16 cellular contexts compared by ENCODE assay signal in genomic region chr18:46061796-46062195, GRCh38. TPM values are rescaled to one million over a fixed set of nuclear protein-coding genes. Genes with fewer than 3 reads are reported as not detected.
DNase-seq lines count a peak whose midpoint lies in the region; ATAC-seq, FAIRE-seq and TF ChIP-seq lines count a peak whose summit lies in the region.
"Had no signal": no experiment of that assay in that cellular context is flagged by ENCODE, and none has a peak within 500 bp of the region (broad histone marks: within the 10 kb centered on the region; RNA-seq: fewer than 3 reads in every experiment).

No MANE protein-coding gene starts in this region.

- H3K36me3 ChIP-seq in MM.1S (replicated peaks; ENCODE audit: insufficient read depth, low read length) (no peaks in the 10 kb centered on the region), K562 (ENCODE audit: control insufficient read depth, insufficient read depth, low read length) (peaks cover 2% of the 10 kb centered on the region; the same call in 2 of the 3 replicates), spleen (peaks cover 0 to 31% (median 0%) of the 10 kb centered on the region in 6 donors), heart left ventricle (no peaks in the 10 kb centered on the region)
- H3K36me3 ChIP-seq: BLaER1 had no signal

- TF ChIP-seq RAD21 in K562 (CRISPR knock-in tag; conservative IDR thresholded peaks at IDR 0.05 in 1 of 2, IDR thresholded peaks at IDR 0.05 in 1 of 2): no peak

- peak overlapping the region; percentile 76; the same call in 1 of the 2 replicates for H3K27ac ChIP-seq in MM.1S (ENCODE audit: low read length)
- H3K27ac ChIP-seq in K562 (ENCODE audit: extremely low read depth, low read depth, low read length): peak overlapping the region; percentile 96
- H3K27ac ChIP-seq in spleen: peak overlapping the region; percentile 48 to 97 (median 78)
- H3K27ac ChIP-seq in heart left ventricle: no peak overlapping the region
- H3K27ac ChIP-seq: A549, BLaER1, GM23248 had no signal

- intact Hi-C loops in K562 (cut with micrococcal nuclease): no loop called here
- intact Hi-C loops in spleen (cut with DNase I; ENCODE audit: low total_unique reads): no loop called here
- intact Hi-C loops in heart left ventricle (cut with DNase I): loop anchor here in 2 of 10 donors (10.0 kb wide), 2 partner anchors 77 to 377 kb away; no protein-coding TSS in a partner anchor

- H3K4me3 ChIP-seq in MM.1S (ENCODE audit: low read length): no peak overlapping the region
- H3K4me3 ChIP-seq in K562: no peak overlapping the region
- H3K4me3 ChIP-seq in spleen: no peak overlapping the region
- no peak overlapping the region for H3K4me3 ChIP-seq in heart left ventricle
- H3K4me3 ChIP-seq: A549, BLaER1, GM23248 had no signal

- H3K27me3 ChIP-seq in MM.1S (replicated peaks; ENCODE audit: insufficient read depth, low read length) (no peaks in the 10 kb centered on the region), K562 (ENCODE audit: control insufficient read depth in 2 of 2, insufficient read depth in 2 of 2, low read length in 2 of 2) (no peaks in the 10 kb centered on the region), spleen (replicated peaks in 1 of 7) (no peaks in the 10 kb centered on the region), heart left ventricle (no peaks in the 10 kb centered on the region)
- H3K27me3 ChIP-seq: BLaER1 had no signal

- FAIRE-seq in GM18507 (lab: Jason Lieb, UNC): peak; percentile 56
- peak; percentile 66 for FAIRE-seq in K562 (lab: Jason Lieb, UNC)
- FAIRE-seq: A549, H54 had no signal

- H3K9me3 ChIP-seq in MM.1S (replicated peaks; ENCODE audit: insufficient read depth, low read length): no peaks in the 10 kb centered on the region
- H3K9me3 ChIP-seq in K562 (replicated peaks; ENCODE audit: control insufficient read depth, insufficient read depth, low read depth, low read length): no peaks in the 10 kb centered on the region
- no peaks in the 10 kb centered on the region for H3K9me3 ChIP-seq in spleen
- H3K9me3 ChIP-seq in heart left ventricle: no peaks in the 10 kb centered on the region
- H3K9me3 ChIP-seq: A549, BLaER1, Caco-2 had no signal

- no peak for TF ChIP-seq EP300 in K562 (IDR thresholded peaks at IDR 0.05; ENCODE audit: low read length)

- no peak for TF ChIP-seq CTCF in MM.1S (IDR thresholded peaks at IDR 0.05; ENCODE audit: low read length)
- no peak for TF ChIP-seq CTCF in K562 (IDR thresholded peaks at IDR 0.05 in 2 of 3, conservative IDR thresholded peaks at IDR 0.05 in 1 of 3; ENCODE audit: insufficient read depth in 2 of 3, low read depth in 1 of 3, low read length in 3 of 3)
- no peak for TF ChIP-seq CTCF in spleen (IDR thresholded peaks at IDR 0.05 in 8 of 11, conservative IDR thresholded peaks at IDR 0.05 in 3 of 11)
- no peak for TF ChIP-seq CTCF in heart left ventricle (IDR thresholded peaks at IDR 0.05)

- TF ChIP-seq POLR2A in K562 (conservative IDR thresholded peaks at IDR 0.05) (no peak), spleen (IDR thresholded peaks at IDR 0.05) (no peak), heart left ventricle (IDR thresholded peaks at IDR 0.05) (no peak)

- H4K20me1 ChIP-seq in MM.1S (ENCODE audit: insufficient read depth, low read length) (no peaks in the 10 kb centered on the region), K562 (replicated peaks; ENCODE audit: control insufficient read depth, insufficient read depth, low read length) (no peaks in the 10 kb centered on the region)
- H4K20me1 ChIP-seq: BLaER1 had no signal

- H3K9me1 ChIP-seq in K562 (ENCODE audit: control insufficient read depth, insufficient read depth, low read length): no peaks in the 10 kb centered on the region

- CTCF ChIA-PET in K562 (lab: Yijun Ruan, JAX; ENCODE audit: low intra/inter-chr PET ratio): no interaction called here

- DNase-seq in GM18507 (ENCODE audit: extremely low spot score, insufficient read length, low read depth) (no peak), MM.1S (peak; percentile 76), K562 (ENCODE audit: extremely low read depth in 1 of 4, low spot score in 3 of 4) (no peak), spleen (no peak), heart left ventricle (no peak)
- no peak for DNase-seq in stimulated activated effector memory CD8-positive, alpha-beta T cell treated with anti-CD3 and anti-CD28 coated beads, Interleukin-12 subunit alpha, Interleukin-12 subunit beta, amount 100 ng/mL, for 72 hours (ENCODE audit: low spot score in 2 of 2)
- DNase-seq: Caco-2; CD8-positive, alpha-beta memory T cell; DND-41; GDM1; GM23248 had no signal

- peak; percentile 3; the same call in 1 of the 3 replicates for ATAC-seq in K562
- ATAC-seq in heart left ventricle: no peak
- ATAC-seq in stimulated activated effector memory CD8-positive, alpha-beta T cell treated with anti-CD3 and anti-CD28 coated beads, Interleukin-12 subunit alpha, Interleukin-12 subunit beta, amount 100 ng/mL, for 72 hours: no peak
- ATAC-seq in HG02973 (IDR thresholded peaks at IDR 0.05; ENCODE audit: unreplicated experiment): no peak
- ATAC-seq: A549 had no signal

- BruUV-seq in K562 (replicated peaks; lab: Mats Ljungman, UMichigan): no TSS peak

- peaks cover 17% of the 10 kb centered on the region for H3F3A ChIP-seq in MM.1S (ENCODE audit: insufficient read depth, low read length)

- H3K27ac Mint-ChIP-seq in stimulated activated effector memory CD8-positive, alpha-beta T cell treated with anti-CD3 and anti-CD28 coated beads, Interleukin-12 subunit alpha, Interleukin-12 subunit beta, amount 100 ng/mL, for 72 hours: no peak overlapping the region
- H3K27ac Mint-ChIP-seq: IgD-negative memory B cell had no signal

- peaks cover 30% of the 10 kb centered on the region for H3K4me1 ChIP-seq in MM.1S (ENCODE audit: low read length)
- H3K4me1 ChIP-seq in K562 (replicated peaks in 1 of 2; ENCODE audit: control insufficient read depth in 2 of 2, insufficient read depth in 2 of 2, low read length in 2 of 2): peaks cover 10 to 40% of the 10 kb centered on the region in 2 experiments; a peak in 4 of 5 replicates
- peaks cover 0 to 83% (median 29%) of the 10 kb centered on the region in 6 donors for H3K4me1 ChIP-seq in spleen
- H3K4me1 ChIP-seq in heart left ventricle: peaks cover 0 to 26% (median 0%) of the 10 kb centered on the region in 12 donors
- H3K4me1 ChIP-seq: A549, BLaER1, Caco-2 had no signal

- H3K79me2 ChIP-seq in MM.1S (ENCODE audit: low read length) (no peaks in the 10 kb centered on the region; the same call in 1 of the 2 replicates), K562 (ENCODE audit: control insufficient read depth, insufficient read depth, low read length) (peaks cover 52% of the 10 kb centered on the region)

- no peak overlapping the region for H3K9ac ChIP-seq in MM.1S (ENCODE audit: low read length)
- peak overlapping the region; percentile 10 to 14; a peak in 2 of 4 replicates for H3K9ac ChIP-seq in K562 (ENCODE audit: insufficient read depth in 1 of 2, low read depth in 2 of 2, low read length in 2 of 2)
- H3K9ac ChIP-seq: BLaER1, GM23248 had no signal

- no peaks in the 10 kb centered on the region for H3K36me3 Mint-ChIP-seq in stimulated activated effector memory CD8-positive, alpha-beta T cell treated with anti-CD3 and anti-CD28 coated beads, Interleukin-12 subunit alpha, Interleukin-12 subunit beta, amount 100 ng/mL, for 72 hours
- H3K36me3 Mint-ChIP-seq: CD8-positive, alpha-beta memory T cell; IgD-negative memory B cell had no signal

- H3K4me2 ChIP-seq in MM.1S (ENCODE audit: low read depth, low read length): peak overlapping the region; percentile 31
- H3K4me2 ChIP-seq in K562 (ENCODE audit: insufficient read depth, low read length): peak overlapping the region; percentile 62
- H3K4me2 ChIP-seq: A549, BLaER1 had no signal

- in situ Hi-C loops in K562 (cut with MboI): no loop called here

- peaks cover 15% of the 10 kb centered on the region for H3K4me1 Mint-ChIP-seq in stimulated activated effector memory CD8-positive, alpha-beta T cell treated with anti-CD3 and anti-CD28 coated beads, Interleukin-12 subunit alpha, Interleukin-12 subunit beta, amount 100 ng/mL, for 72 hours
- H3K4me1 Mint-ChIP-seq: IgD-negative memory B cell had no signal

- H2AFZ ChIP-seq in MM.1S (ENCODE audit: low read length) (peak overlapping the region; percentile 54), K562 (ENCODE audit: low read depth, low read length) (no peak overlapping the region)
- H2AFZ ChIP-seq: GM23248 had no signal

- H3K9me2 ChIP-seq in MM.1S (replicated peaks; ENCODE audit: insufficient read depth, low read length): no peaks in the 10 kb centered on the region

- no peaks in the 10 kb centered on the region for H3K9me3 Mint-ChIP-seq in stimulated activated effector memory CD8-positive, alpha-beta T cell treated with anti-CD3 and anti-CD28 coated beads, Interleukin-12 subunit alpha, Interleukin-12 subunit beta, amount 100 ng/mL, for 72 hours
- H3K9me3 Mint-ChIP-seq: CD8-positive, alpha-beta memory T cell; IgD-negative memory B cell had no signal

- no peak overlapping the region for H3K4me3 Mint-ChIP-seq in stimulated activated effector memory CD8-positive, alpha-beta T cell treated with anti-CD3 and anti-CD28 coated beads, Interleukin-12 subunit alpha, Interleukin-12 subunit beta, amount 100 ng/mL, for 72 hours
- H3K4me3 Mint-ChIP-seq: CD8-positive, alpha-beta memory T cell; IgD-negative memory B cell had no signal

- POLR2A ChIA-PET in K562 (lab: Yijun Ruan, JAX): interaction anchor here (0.6 to 1.6 kb wide), 3 partner anchors 9 to 109 kb away, joined by 3 to 4 read pairs (median 4); no protein-coding TSS in a partner anchor

- WGBS in K562 (ENCODE audit: insufficient coverage, low coverage, missing lambda C conversion rate): 31% methylated on average over 1 of the region's 1 CpG
- 57 to 76% (median 66%) methylated on average over 1 of the region's 1 CpG for WGBS in spleen, 5 donors
- 84 to 98% (median 87%) methylated on average over 1 of the region's 1 CpG for WGBS in heart left ventricle, 4 donors

RNA-seq across cellular contexts. Expression of gene PSTPIP2, which starts 10.3 kb away (rescaled TPM):
- total RNA-seq in K562 (2011; cell fraction: chromatin; rRNA removed; ENCODE audit: low replicate concordance): 17.8 and 49.9 TPM in 2 replicates
- total RNA-seq in K562 (2011; cell fraction: nucleolus; rRNA removed): 10.8 and 12.1 TPM in 2 replicates
- 23.0 and 26.0 TPM in 2 replicates for total RNA-seq in K562 (2011; cell fraction: nucleoplasm; rRNA removed)
- 17.0 and 21.2 TPM in 2 replicates for total RNA-seq in K562 (2014; rRNA removed)
- 35.8 and 38.5 TPM in 2 replicates for total RNA-seq in K562 (2014; rRNA removed; fragmentation: Illumina TruSeq; extraction: Trizol)
- total RNA-seq in K562 (2015; rRNA removed; fragmentation: Illumina TruSeq; extraction: Trizol): 26.8 and 29.3 TPM in 2 replicates
- total RNA-seq in K562 (2021): 25.2 and 25.6 TPM in 2 replicates
- 25.5 and 33.6 TPM in 2 replicates for polyA plus RNA-seq in K562 (2011; rRNA removed)
- 14.6 and 20.0 TPM in 2 replicates for polyA plus RNA-seq in K562 (2011; cell fraction: cytosol; rRNA removed)
- 10.5 and 14.2 TPM in 2 replicates for polyA plus RNA-seq in K562 (2011; cell fraction: nucleus; rRNA removed)
- 18.5 and 21.1 TPM in 2 replicates for polyA plus RNA-seq in K562 (2012)
- 35.6 and 45.7 TPM in 2 replicates for polyA plus RNA-seq in K562 (2014; fragmentation: Illumina TruSeq; extraction: Trizol)
- polyA plus RNA-seq in K562 (2014; fragmentation: Nextera tagmentation; extraction: Ambion mirVana): 10 to 100 TPM; 14.0 to 25.2 TPM
- 27.1 and 33.4 TPM in 2 replicates for polyA plus RNA-seq in K562 (2014; rRNA removed)
- 24.4 and 27.2 TPM in 2 replicates for polyA minus RNA-seq in K562 (2011; rRNA and poly(A)+ RNA removed)
- polyA minus RNA-seq in K562 (2011; cell fraction: cytosol; rRNA and poly(A)+ RNA removed): 14.7 and 15.7 TPM in 2 replicates
- polyA minus RNA-seq in K562 (2011; cell fraction: nucleus; rRNA and poly(A)+ RNA removed): 7.4 and 11.4 TPM in 2 replicates
- total RNA-seq in spleen: 100 to 1,000 TPM in 6 of 7 donors, 10 to 100 TPM in 1; 69.2 to 153 (median 132) TPM
- polyA plus RNA-seq in spleen: 10 to 100 TPM; 18.3 to 58.7 (median 24.1) TPM
- 10 to 100 TPM in 1 of 9 donors, 1 to 10 TPM in 8; 1.2 to 15.0 (median 2.9) TPM for total RNA-seq in heart left ventricle
- 1 to 10 TPM in 1 of 2 donors, under 1 TPM in 1; 0.65 to 1.6 TPM for polyA plus RNA-seq in heart left ventricle

RNA-seq across cellular contexts. Expression of gene ATP5F1A, which starts 36.3 kb away (rescaled TPM):
- 237 and 420 TPM in 2 replicates for total RNA-seq in K562 (2011; cell fraction: chromatin; rRNA removed; ENCODE audit: low replicate concordance)
- total RNA-seq in K562 (2011; cell fraction: nucleolus; rRNA removed): 160 and 177 TPM in 2 replicates
- 216 and 234 TPM in 2 replicates for total RNA-seq in K562 (2011; cell fraction: nucleoplasm; rRNA removed)
- total RNA-seq in K562 (2014; rRNA removed) (359 and 377 TPM in 2 replicates), K562 (2014; rRNA removed; fragmentation: Illumina TruSeq; extraction: Trizol) (517 and 529 TPM in 2 replicates), K562 (2015; rRNA removed; fragmentation: Illumina TruSeq; extraction: Trizol) (480 and 490 TPM in 2 replicates), K562 (2021) (401 and 403 TPM in 2 replicates), spleen (100 to 1,000 TPM; 250 to 364 (median 271) TPM), heart left ventricle (1,000 to 10,000 TPM; 1,078 to 3,149 (median 1,758) TPM)
- polyA plus RNA-seq in K562 (2011; rRNA removed) (456 and 553 TPM in 2 replicates), K562 (2014; fragmentation: Illumina TruSeq; extraction: Trizol) (396 and 436 TPM in 2 replicates), K562 (2014; fragmentation: Nextera tagmentation; extraction: Ambion mirVana) (100 to 1,000 TPM; 690 to 762 TPM), K562 (2014; rRNA removed) (443 and 471 TPM in 2 replicates), spleen (100 to 1,000 TPM; 188 to 283 (median 216) TPM), heart left ventricle (1,000 to 10,000 TPM in 1 of 2 donors, 100 to 1,000 TPM in 1; 926 to 1,050 TPM)
- polyA plus RNA-seq in K562 (2011; cell fraction: cytosol; rRNA removed): 493 and 750 TPM in 2 replicates
- 217 and 371 TPM in 2 replicates for polyA plus RNA-seq in K562 (2011; cell fraction: nucleus; rRNA removed)
- polyA plus RNA-seq in K562 (2012): 313 and 360 TPM in 2 replicates
- 905 and 982 TPM in 2 replicates for polyA minus RNA-seq in K562 (2011; rRNA and poly(A)+ RNA removed)
- polyA minus RNA-seq in K562 (2011; cell fraction: cytosol; rRNA and poly(A)+ RNA removed): 286 and 314 TPM in 2 replicates
- polyA minus RNA-seq in K562 (2011; cell fraction: nucleus; rRNA and poly(A)+ RNA removed): 57.6 and 119 TPM in 2 replicates

RNA-seq across cellular contexts. Expression of gene HAUS1, which starts 42.4 kb away (rescaled TPM):
- total RNA-seq in K562 (2011; cell fraction: chromatin; rRNA removed; ENCODE audit: low replicate concordance): 9.9 and 13.3 TPM in 2 replicates
- 5.2 and 6.1 TPM in 2 replicates for total RNA-seq in K562 (2011; cell fraction: nucleolus; rRNA removed)
- 8.0 and 14.1 TPM in 2 replicates for total RNA-seq in K562 (2011; cell fraction: nucleoplasm; rRNA removed)
- total RNA-seq in K562 (2014; rRNA removed) (42.0 and 55.6 TPM in 2 replicates), K562 (2014; rRNA removed; fragmentation: Illumina TruSeq; extraction: Trizol) (70.0 and 81.9 TPM in 2 replicates), K562 (2015; rRNA removed; fragmentation: Illumina TruSeq; extraction: Trizol) (52.4 and 59.7 TPM in 2 replicates), K562 (2021) (45.6 and 51.1 TPM in 2 replicates), spleen (10 to 100 TPM; 15.6 to 21.6 (median 17.8) TPM), heart left ventricle (10 to 100 TPM in 4 of 9 donors, 1 to 10 TPM in 5; 6.7 to 15.1 (median 9.5) TPM)
- polyA plus RNA-seq in K562 (2011; rRNA removed) (63.4 and 76.3 TPM in 2 replicates), K562 (2014; fragmentation: Illumina TruSeq; extraction: Trizol) (77.7 and 83.2 TPM in 2 replicates), K562 (2014; fragmentation: Nextera tagmentation; extraction: Ambion mirVana) (100 to 1,000 TPM; 131 to 135 TPM), K562 (2014; rRNA removed) (59.1 and 77.2 TPM in 2 replicates), spleen (10 to 100 TPM; 31.4 to 44.9 (median 34.6) TPM), heart left ventricle (10 to 100 TPM; 13.0 to 18.6 TPM)
- 37.3 and 51.8 TPM in 2 replicates for polyA plus RNA-seq in K562 (2011; cell fraction: cytosol; rRNA removed)
- 14.8 and 22.3 TPM in 2 replicates for polyA plus RNA-seq in K562 (2011; cell fraction: nucleus; rRNA removed)
- 57.5 and 62.5 TPM in 2 replicates for polyA plus RNA-seq in K562 (2012)
- polyA minus RNA-seq in K562 (2011; rRNA and poly(A)+ RNA removed): 22.1 and 24.4 TPM in 2 replicates
- 23.8 and 28.5 TPM in 2 replicates for polyA minus RNA-seq in K562 (2011; cell fraction: cytosol; rRNA and poly(A)+ RNA removed)
- polyA minus RNA-seq in K562 (2011; cell fraction: nucleus; rRNA and poly(A)+ RNA removed): 6.6 and 9.1 TPM in 2 replicates

Comparison
In these comparisons a context has a peak if more than half of its experiments do, and no peak if none do; other contexts are left out.
1. H3K27ac ChIP-seq: peak in MM.1S (single experiment), K562 (single experiment) and spleen (8 of 8); none in heart left ventricle (0 of 12).